Comparison of ENCODE assay signal across 12 cellular contexts in genomic region chr1:224300346-224300745, GRCh38. TPM values are rescaled to one million over a fixed set of nuclear protein-coding genes. Genes with fewer than 3 reads are reported as not detected.
DNase-seq lines count a peak whose midpoint lies in the region; ATAC-seq and TF ChIP-seq lines count a peak whose summit lies in the region.
"Had no signal": no experiment of that assay in that cellular context is flagged by ENCODE, and none has a peak within 500 bp of the region (broad histone marks: within the 10 kb centered on the region; RNA-seq: fewer than 3 reads in every experiment).

No MANE protein-coding gene starts in this region.

- no peaks in the 10 kb centered on the region for H3K4me1 ChIP-seq in heart left ventricle
- H3K4me1 ChIP-seq: prostate gland had no signal

- 84 to 89% (median 87%) methylated on average over 2 of the region's 2 CpGs for WGBS in heart left ventricle, 4 donors

- ATAC-seq in heart left ventricle = no peak
- ATAC-seq in HG02678 (IDR thresholded peaks at IDR 0.05; ENCODE audit: unreplicated experiment) = no peak
- ATAC-seq: activated CD8-positive, alpha-beta T cell treated with anti-CD3 and anti-CD28 coated beads, Interleukin-2, amount 10 ng/mL, durations not matched to agents 7 days and 5 days had no signal

- DNase-seq in Caki2 (ENCODE audit: low read depth) (peak; percentile 27), NB4 (ENCODE audit: low read depth) (peak; percentile 14), cardiac fibroblast (ENCODE audit: low read depth in 2 of 2) (peak; percentile 58 to 86), myocyte (ENCODE audit: low read depth) (peak; percentile 66), heart left ventricle (no peak), Kasumi-1 (lab: John Stamatoyannopoulos, UW) (no peak)
- no peak for DNase-seq in activated naive CD4-positive, alpha-beta T cell (lab: John Stamatoyannopoulos, UW)
- DNase-seq: activated CD8-positive, alpha-beta T cell treated with anti-CD3 and anti-CD28 coated beads, Interleukin-2, amount 10 ng/mL, durations not matched to agents 7 days and 5 days; NCI-H510A treated with DMSO at 0.1 percent for 48 hours had no signal

- H3K27ac ChIP-seq in heart left ventricle = no peak overlapping the region
- H3K27ac ChIP-seq: prostate gland had no signal

- H3K9me3 ChIP-seq in heart left ventricle = no peaks in the 10 kb centered on the region
- H3K9me3 ChIP-seq: prostate gland had no signal

- peaks cover 0 to 100% (median 95%) of the 10 kb centered on the region in 9 donors for H3K36me3 ChIP-seq in heart left ventricle
- H3K36me3 ChIP-seq: prostate gland had no signal

- H3K27me3 ChIP-seq in heart left ventricle = no peaks in the 10 kb centered on the region

- intact Hi-C loops in heart left ventricle (cut with DNase I) = loop anchor here in 1 of 10 donors (10.0 kb wide), 1 partner anchor 94 kb away; no protein-coding TSS in a partner anchor

- TF ChIP-seq POLR2A in NB4 (IDR thresholded peaks at IDR 0.05; ENCODE audit: extremely low read depth, insufficient read length) (no peak), heart left ventricle (IDR thresholded peaks at IDR 0.05) (no peak)

- H3K4me3 ChIP-seq in NB4 (ENCODE audit: low read depth, low read length) (no peak overlapping the region), cardiac fibroblast (replicated peaks in 1 of 2; ENCODE audit: low read depth in 2 of 2, low read length in 2 of 2) (no peak overlapping the region), heart left ventricle (no peak overlapping the region)
- H3K4me3 ChIP-seq: lung, prostate gland had no signal

- in situ Hi-C loops in Caki2 (cut with HindIII; ENCODE audit: low pct_unique_long_range_greater_than_20kb, low sequenced_read_pairs) = no loop called here

- TF ChIP-seq CTCF in NB4 (IDR thresholded peaks at IDR 0.05; ENCODE audit: low read depth, low read length) (no peak), cardiac fibroblast (IDR thresholded peaks at IDR 0.05; ENCODE audit: low read depth, low read length) (no peak), heart left ventricle (IDR thresholded peaks at IDR 0.05) (no peak)

RNA-seq across cellular contexts. Expression of gene NVL, which starts 29.6 kb away (rescaled TPM):
- 16.7 and 17.5 TPM in 2 replicates for total RNA-seq in Caki2 (2014; rRNA removed; shearing (Covaris generic); ENCODE audit: low replicate concordance)
- total RNA-seq in myocyte = 14.9 and 20.1 TPM in 2 replicates
- polyA plus RNA-seq in myocyte (2012) = 12.2 TPM
- 10 to 100 TPM in 2 of 9 donors, 1 to 10 TPM in 7; 4.8 to 14.8 (median 8.7) TPM for total RNA-seq in heart left ventricle
- polyA plus RNA-seq in heart left ventricle = 10 to 100 TPM; 11.8 to 14.1 TPM

RNA-seq across cellular contexts. Expression of gene CNIH4, which starts 56.3 kb away (rescaled TPM):
- total RNA-seq in Caki2 (2014; rRNA removed; shearing (Covaris generic); ENCODE audit: low replicate concordance) = 60.4 and 117 TPM in 2 replicates
- 26.2 and 45.6 TPM in 2 replicates for total RNA-seq in myocyte
- 66.0 TPM for polyA plus RNA-seq in myocyte (2012)
- total RNA-seq in heart left ventricle = 10 to 100 TPM; 15.7 to 48.6 (median 31.2) TPM
- 10 to 100 TPM; 52.2 to 84.6 TPM for polyA plus RNA-seq in heart left ventricle

Comparison
In these comparisons a context has a peak if more than half of its experiments do, and no peak if none do; other contexts are left out.
1. DNase-seq: peak in Caki2 (single experiment), NB4 (single experiment), cardiac fibroblast (2 of 2) and myocyte (single experiment); none in heart left ventricle (0 of 5), activated naive CD4-positive, alpha-beta T cell (0 of 4) and Kasumi-1 (0 of 2).